ENCODE assay signal across 10 cellular contexts in genomic region chr9:83177747-83178146, GRCh38.
"Had no signal": no experiment of that assay in that cellular context is flagged by ENCODE, and none has a peak within 500 bp of the region (broad histone marks: within the 10 kb centered on the region; RNA-seq: fewer than 3 reads in every experiment).

No MANE protein-coding gene starts in this region.

- H3K4me1 ChIP-seq: HAP-1 had no signal

- DNase-seq: GM23248, GOT3, H7, H9, HCEC 1CT, HFFc6 had no signal

- H2AFZ ChIP-seq: GM23248, GM23338 had no signal

- H3K36me3 ChIP-seq: HAP-1 had no signal

- H3K27ac ChIP-seq: GM23248 had no signal

- H3K9ac ChIP-seq: GM23248 had no signal

- H3K4me3 ChIP-seq: GM23248, GM23338, HAP-1 had no signal

- ATAC-seq: GM23338, HCT116 had no signal

- H3K4me1 Mint-ChIP-seq: GM23338, H9 had no signal

- H3K9me3 ChIP-seq: HAP-1 had no signal

- H3K27ac Mint-ChIP-seq: GM23338, H9, HFFc6 had no signal

- H3K4me3 Mint-ChIP-seq: GM23338, H9, HFFc6 had no signal

- FAIRE-seq: H1 had no signal

- H3K4me2 ChIP-seq: GM23338 had no signal
